In genomic region chr15:25066708-25067107, GRCh38 we compare ENCODE assay signal across 19 cellular contexts.
DNase-seq lines count a peak whose midpoint lies in the region; TF ChIP-seq lines count a peak whose summit lies in the region.
"Had no signal": no experiment of that assay in that cellular context is flagged by ENCODE, and none has a peak within 500 bp of the region (broad histone marks: within the 10 kb centered on the region; RNA-seq: fewer than 3 reads in every experiment).

No MANE protein-coding gene starts in this region.

- H3K4me1 Mint-ChIP-seq in T-helper 2 cell treated with Interferon-gamma antibody and Interleukin-4, amounts not matched to agents 5 μg/mL and 100 μg/mL, for 36 hours (ENCODE audit: low read depth), result no peaks in the 10 kb centered on the region
- H3K4me1 Mint-ChIP-seq: GM23338 had no signal

- H3K4me3 ChIP-seq in HUES6 (ENCODE audit: low read depth, low read length), result 0 out of 2 replicates have a peak overlapping the region, but pooled peaks have one; percentile 8
- peak overlapping the region; percentile 35 for H3K4me3 ChIP-seq in coronary artery
- H3K4me3 ChIP-seq in mucosa of rectum (ENCODE audit: low read length in 2 of 2), result peak overlapping the region; percentile 16 to 20
- peak overlapping the region; percentile 29 to 51 for H3K4me3 ChIP-seq in stomach smooth muscle (ENCODE audit: low read length in 2 of 2)
- H3K4me3 ChIP-seq in esophagus squamous epithelium, result peak overlapping the region in 1 of 4 donors; percentile 18
- H3K4me3 ChIP-seq in esophagus muscularis mucosa, result no peak overlapping the region
- H3K4me3 ChIP-seq: GM23338, MG63, Peyer's patch had no signal

- no peak overlapping the region for H3K9ac ChIP-seq in HUES6 (ENCODE audit: low read length)
- no peak overlapping the region for H3K9ac ChIP-seq in mucosa of rectum (ENCODE audit: low read depth in 1 of 2, low read length in 2 of 2)
- H3K9ac ChIP-seq in stomach smooth muscle (ENCODE audit: low read length in 2 of 2), result no peak overlapping the region

- H3K36me3 ChIP-seq in HUES6 (ENCODE audit: control insufficient read depth, insufficient read depth, low read length), result peaks cover 100% of the 10 kb centered on the region
- H3K36me3 ChIP-seq in mucosa of rectum (ENCODE audit: control insufficient read depth in 2 of 2, insufficient read depth in 2 of 2, low read length in 2 of 2), result peaks cover 52 to 93% of the 10 kb centered on the region in 2 donors
- H3K36me3 ChIP-seq in stomach smooth muscle (ENCODE audit: control insufficient read depth in 2 of 2, insufficient read depth in 2 of 2, low read length in 2 of 2), result peaks cover 98 to 99% of the 10 kb centered on the region in 2 donors
- H3K36me3 ChIP-seq in esophagus squamous epithelium, result peaks cover 17 to 100% (median 20%) of the 10 kb centered on the region in 3 donors
- peaks cover 92 to 100% (median 100%) of the 10 kb centered on the region in 4 donors for H3K36me3 ChIP-seq in esophagus muscularis mucosa
- H3K36me3 ChIP-seq: MG63 had no signal

- peaks cover 98% of the 10 kb centered on the region for H3K36me3 Mint-ChIP-seq in T-helper 2 cell treated with Interferon-gamma antibody and Interleukin-4, amounts not matched to agents 5 μg/mL and 100 μg/mL, for 36 hours (ENCODE audit: low read depth)

- H3K27me3 ChIP-seq in HUES6 (ENCODE audit: control insufficient read depth, insufficient read depth, low read length), result no peaks in the 10 kb centered on the region
- H3K27me3 ChIP-seq in mucosa of rectum (ENCODE audit: control insufficient read depth in 2 of 2, insufficient read depth in 2 of 2, low read length in 2 of 2), result no peaks in the 10 kb centered on the region
- no peaks in the 10 kb centered on the region for H3K27me3 ChIP-seq in stomach smooth muscle (ENCODE audit: control insufficient read depth in 1 of 2, insufficient read depth in 2 of 2, low read length in 2 of 2)
- H3K27me3 ChIP-seq in esophagus squamous epithelium, result no peaks in the 10 kb centered on the region
- H3K27me3 ChIP-seq in esophagus muscularis mucosa, result no peaks in the 10 kb centered on the region
- H3K27me3 ChIP-seq: MG63, Peyer's patch had no signal

- WGBS in esophagus squamous epithelium, 2 donors, result 71 to 79% methylated on average over 8 of the region's 12 CpGs
- WGBS in esophagus muscularis mucosa, result 97% methylated on average over 11 of the region's 12 CpGs

- H3K27ac Mint-ChIP-seq in T-helper 2 cell treated with Interferon-gamma antibody and Interleukin-4, amounts not matched to agents 5 μg/mL and 100 μg/mL, for 36 hours, result no peak overlapping the region
- H3K27ac Mint-ChIP-seq: GM23338 had no signal

- no peaks in the 10 kb centered on the region for H3K4me1 ChIP-seq in HUES6 (ENCODE audit: control insufficient read depth, insufficient read depth, low read length)
- no peaks in the 10 kb centered on the region for H3K4me1 ChIP-seq in mucosa of rectum (ENCODE audit: control insufficient read depth in 2 of 2, insufficient read depth in 2 of 2, low read length in 2 of 2)
- H3K4me1 ChIP-seq in stomach smooth muscle (ENCODE audit: control insufficient read depth, insufficient read depth, low read length), result no peaks in the 10 kb centered on the region
- H3K4me1 ChIP-seq in esophagus squamous epithelium, result no peaks in the 10 kb centered on the region
- no peaks in the 10 kb centered on the region for H3K4me1 ChIP-seq in esophagus muscularis mucosa
- H3K4me1 ChIP-seq: Peyer's patch had no signal

- DNase-seq in coronary artery (ENCODE audit: low spot score), result no peak
- no peak for DNase-seq in esophagus squamous epithelium (lab: John Stamatoyannopoulos, UW)
- no peak for DNase-seq in T-helper 2 cell treated with Interferon-gamma antibody and Interleukin-4, amounts not matched to agents 5 μg/mL and 100 μg/mL, for 36 hours (ENCODE audit: low spot score)
- no peak for DNase-seq in esophagus muscularis mucosa (ENCODE audit: extremely low spot score)
- DNase-seq in NCI-H1436 treated with DMSO at 0.1 percent for 48 hours (lab: John Stamatoyannopoulos, UW), result no peak
- DNase-seq: DND-41, Kasumi-1, MG63, NCI-H1048, NCI-H1436, NCI-H2029 treated with DMSO at 0.1 percent for 48 hours, NCI-H2171, NCI-H446 treated with DMSO at 0.1 percent for 48 hours, NCI-H69, Peyer's patch had no signal

- no peak for TF ChIP-seq CTCF in coronary artery (IDR thresholded peaks at IDR 0.05)
- TF ChIP-seq CTCF in esophagus squamous epithelium (IDR thresholded peaks at IDR 0.05), result no peak
- TF ChIP-seq CTCF in esophagus muscularis mucosa (IDR thresholded peaks at IDR 0.05), result no peak

- no peak overlapping the region for H3K27ac ChIP-seq in HUES6 (ENCODE audit: low read depth, low read length)
- H3K27ac ChIP-seq in coronary artery, result no peak overlapping the region
- no peak overlapping the region for H3K27ac ChIP-seq in mucosa of rectum (ENCODE audit: low read depth in 2 of 2, low read length in 2 of 2)
- H3K27ac ChIP-seq in stomach smooth muscle (ENCODE audit: low read length), result no peak overlapping the region
- no peak overlapping the region for H3K27ac ChIP-seq in esophagus squamous epithelium
- H3K27ac ChIP-seq in esophagus muscularis mucosa (replicated peaks in 1 of 4), result no peak overlapping the region
- H3K27ac ChIP-seq: Peyer's patch had no signal

- intact Hi-C loops in esophagus squamous epithelium (cut with DNase I) (no loop called here), esophagus muscularis mucosa (cut with DNase I) (no loop called here)

- no peaks in the 10 kb centered on the region for H3K27me3 Mint-ChIP-seq in T-helper 2 cell treated with Interferon-gamma antibody and Interleukin-4, amounts not matched to agents 5 μg/mL and 100 μg/mL, for 36 hours (ENCODE audit: low read depth)

- H3K9me3 Mint-ChIP-seq in T-helper 2 cell treated with Interferon-gamma antibody and Interleukin-4, amounts not matched to agents 5 μg/mL and 100 μg/mL, for 36 hours, result peaks cover 92% of the 10 kb centered on the region

- H3K4me3 Mint-ChIP-seq in T-helper 2 cell treated with Interferon-gamma antibody and Interleukin-4, amounts not matched to agents 5 μg/mL and 100 μg/mL, for 36 hours, result no peak overlapping the region
- H3K4me3 Mint-ChIP-seq: GM23338 had no signal

- TF ChIP-seq POLR2A in esophagus squamous epithelium (IDR thresholded peaks at IDR 0.05), result no peak
- TF ChIP-seq POLR2A in esophagus muscularis mucosa (IDR thresholded peaks at IDR 0.05; ENCODE audit: low read depth), result no peak

- H3K9me3 ChIP-seq in HUES6 (ENCODE audit: control insufficient read depth, insufficient read depth, low read depth, low read length) (peaks cover 100% of the 10 kb centered on the region), mucosa of rectum (ENCODE audit: control insufficient read depth in 2 of 2, low read length in 2 of 2) (peaks cover 94 to 96% of the 10 kb centered on the region in 2 donors), stomach smooth muscle (ENCODE audit: control insufficient read depth in 2 of 2, low read length in 2 of 2) (peaks cover 59 to 100% of the 10 kb centered on the region in 2 donors), esophagus squamous epithelium (peaks cover 37 to 100% (median 100%) of the 10 kb centered on the region in 3 donors), esophagus muscularis mucosa (peaks cover 36 to 100% (median 100%) of the 10 kb centered on the region in 4 donors)
- H3K9me3 ChIP-seq: MG63 had no signal

- TF ChIP-seq EP300 in esophagus muscularis mucosa (IDR thresholded peaks at IDR 0.05), result no peak

Comparison
In these comparisons a context has a peak if more than half of its experiments do, and no peak if none do; other contexts are left out.
1. H3K4me3 ChIP-seq: peak in HUES6 (single experiment), coronary artery (single experiment), mucosa of rectum (2 of 2) and stomach smooth muscle (2 of 2); none in esophagus muscularis mucosa (0 of 4).